Comparison of ENCODE assay signal across 8 cellular contexts in genomic region chr11:65304613-65305012, GRCh38.
"Had no signal": no experiment of that assay in that cellular context is flagged by ENCODE, and none has a peak within 500 bp of the region (broad histone marks: within the 10 kb centered on the region; RNA-seq: fewer than 3 reads in every experiment).

No MANE protein-coding gene starts in this region.

- H3K9me3 ChIP-seq: upper lobe of left lung had no signal

- DNase-seq: activated CD4-positive, alpha-beta T cell treated with anti-CD3 and anti-CD28 coated beads for 48 hours; activated naive CD4-positive, alpha-beta T cell treated with anti-CD3 and anti-CD28 coated beads for 36 hours; endodermal cell; foreskin fibroblast; mesendoderm; stimulated activated CD4-positive, alpha-beta T cell treated with anti-CD3 and anti-CD28 coated beads, Interleukin-4, amount 100 ng/mL, for 1 hour had no signal

- H3K4me3 ChIP-seq: upper lobe of left lung had no signal

- H3K27me3 ChIP-seq: upper lobe of left lung had no signal

- ATAC-seq: WTC11 had no signal
